8 cellular contexts compared by ENCODE assay signal in genomic region chr2:46915281-46915810, GRCh38. TPM values are rescaled to one million over a fixed set of nuclear protein-coding genes. Genes with fewer than 3 reads are reported as not detected.
DNase-seq lines count a peak whose midpoint lies in the region; ATAC-seq and TF ChIP-seq lines count a peak whose summit lies in the region.

MCFD2 (minus strand) TSS chr2:46915806; CDS start chr2:46909171, 6,635 bp downstream.

- no peaks in the 10 kb centered on the region for H3K27me3 Mint-ChIP-seq in CD4-positive, alpha-beta memory T cell

- peak within 1 kb of the TSS; percentile 82 for H3K27ac ChIP-seq in CD4-positive, alpha-beta memory T cell (ENCODE audit: low read depth, low read length)

- H3K27me3 ChIP-seq in CD4-positive, alpha-beta memory T cell (ENCODE audit: insufficient read depth, low read length): no peaks in the 10 kb centered on the region
- H3K27me3 ChIP-seq in kidney epithelial cell (ENCODE audit: control insufficient read depth, insufficient read depth, low read length): no peaks in the 10 kb centered on the region

- POLR2A ChIA-PET in CD4-positive, alpha-beta memory T cell (lab: Charles Lee; ENCODE audit: partially characterized antibody): interaction anchor here (0.6 kb wide), 1 partner anchor 307 kb away, joined by 3 read pairs; no protein-coding TSS in a partner anchor
- POLR2A ChIA-PET in HEK293T (lab: Yijun Ruan, JAX): interaction anchor here (1.0 to 1.7 kb wide), 5 partner anchors 8 to 28 kb away, joined by 3 to 7 read pairs (median 4); no protein-coding TSS in a partner anchor

- H3K9me3 Mint-ChIP-seq in CD4-positive, alpha-beta memory T cell: no peaks in the 10 kb centered on the region
- no peaks in the 10 kb centered on the region for H3K9me3 Mint-ChIP-seq in stimulated activated effector memory CD8-positive, alpha-beta T cell treated with anti-CD3 and anti-CD28 coated beads, Interleukin-12 subunit alpha, Interleukin-12 subunit beta, amount 100 ng/mL, for 72 hours

- peaks cover 35 to 56% (median 48%) of the 10 kb centered on the region in 4 donors for H3K4me1 Mint-ChIP-seq in CD4-positive, alpha-beta memory T cell
- H3K4me1 Mint-ChIP-seq in stimulated activated effector memory CD8-positive, alpha-beta T cell treated with anti-CD3 and anti-CD28 coated beads, Interleukin-12 subunit alpha, Interleukin-12 subunit beta, amount 100 ng/mL, for 72 hours: peaks cover 34% of the 10 kb centered on the region

- H3K36me3 ChIP-seq in CD4-positive, alpha-beta memory T cell (ENCODE audit: insufficient read depth, low read length): peaks cover 3% of the 10 kb centered on the region
- H3K36me3 ChIP-seq in kidney epithelial cell (ENCODE audit: control insufficient read depth, insufficient read depth, low read length): no peaks in the 10 kb centered on the region

- peaks cover 43% of the 10 kb centered on the region for H3K4me1 ChIP-seq in CD4-positive, alpha-beta memory T cell (ENCODE audit: insufficient read depth, low read length)

- CTCF ChIA-PET in CD4-positive, alpha-beta memory T cell (lab: Charles Lee; ENCODE audit: partially characterized antibody): no interaction called here
- CTCF ChIA-PET in HEK293T (lab: Yijun Ruan, JAX): interaction anchor here (0.6 kb wide), 1 partner anchor 16 kb away, joined by 4 read pairs; no protein-coding TSS in a partner anchor

- H3K36me3 Mint-ChIP-seq in CD4-positive, alpha-beta memory T cell: peaks cover 0 to 21% of the 10 kb centered on the region in 2 donors
- peaks cover 18% of the 10 kb centered on the region for H3K36me3 Mint-ChIP-seq in stimulated activated effector memory CD8-positive, alpha-beta T cell treated with anti-CD3 and anti-CD28 coated beads, Interleukin-12 subunit alpha, Interleukin-12 subunit beta, amount 100 ng/mL, for 72 hours

- peak within 1 kb of the TSS; percentile 93 to 99 (median 95) for H3K27ac Mint-ChIP-seq in CD4-positive, alpha-beta memory T cell
- peak within 1 kb of the TSS; percentile 89 for H3K27ac Mint-ChIP-seq in stimulated activated effector memory CD8-positive, alpha-beta T cell treated with anti-CD3 and anti-CD28 coated beads, Interleukin-12 subunit alpha, Interleukin-12 subunit beta, amount 100 ng/mL, for 72 hours

- intact Hi-C loops in CD4-positive, alpha-beta memory T cell (cut with micrococcal nuclease): loop anchor here (5.0 to 10.0 kb wide), 2 partner anchors 487 to 989 kb away; partner anchors contain the start of genes FBXO11 and MSH2

- ATAC-seq in GM21723 (IDR thresholded peaks at IDR 0.05; ENCODE audit: unreplicated experiment): peak; percentile 15
- ATAC-seq in stimulated activated effector memory CD8-positive, alpha-beta T cell treated with anti-CD3 and anti-CD28 coated beads, Interleukin-12 subunit alpha, Interleukin-12 subunit beta, amount 100 ng/mL, for 72 hours: peak; percentile 59

- TF ChIP-seq CTCF in cardiac fibroblast (IDR thresholded peaks at IDR 0.05; ENCODE audit: low read depth, low read length) (no peak), kidney epithelial cell (IDR thresholded peaks at IDR 0.05; ENCODE audit: insufficient read depth, low read length, poor library complexity, severe bottlenecking) (no peak)

- DNase-seq in CD4-positive, alpha-beta memory T cell: no peak
- peak; percentile 48 for DNase-seq in M059J (ENCODE audit: low read depth)
- DNase-seq in cardiac fibroblast (ENCODE audit: low read depth in 2 of 2): peak; percentile 46 to 52
- no peak for DNase-seq in kidney epithelial cell (ENCODE audit: low read depth)
- DNase-seq in stimulated activated effector memory CD8-positive, alpha-beta T cell treated with anti-CD3 and anti-CD28 coated beads, Interleukin-12 subunit alpha, Interleukin-12 subunit beta, amount 100 ng/mL, for 72 hours (ENCODE audit: low spot score in 2 of 2): peak in 1 of 2 donors; percentile 9
- DNase-seq in HEK293T (ENCODE audit: extremely low spot score): no peak
- DNase-seq in AML-193 (lab: John Stamatoyannopoulos, UW): no peak

- H3K9me3 ChIP-seq in CD4-positive, alpha-beta memory T cell (ENCODE audit: control insufficient read depth in 1 of 2, low read length in 2 of 2): no peaks in the 10 kb centered on the region

- peak within 1 kb of the TSS; percentile 70 to 87 for H3K4me3 ChIP-seq in CD4-positive, alpha-beta memory T cell (ENCODE audit: low read length in 2 of 2)
- H3K4me3 ChIP-seq in cardiac fibroblast (replicated peaks in 1 of 2; ENCODE audit: low read depth in 2 of 2, low read length in 2 of 2) (peak within 1 kb of the TSS; percentile 97 to 98), kidney epithelial cell (ENCODE audit: low read depth, low read length) (peak within 1 kb of the TSS; percentile 95)

- peak within 1 kb of the TSS; percentile 88 to 98 (median 92) for H3K4me3 Mint-ChIP-seq in CD4-positive, alpha-beta memory T cell
- H3K4me3 Mint-ChIP-seq in stimulated activated effector memory CD8-positive, alpha-beta T cell treated with anti-CD3 and anti-CD28 coated beads, Interleukin-12 subunit alpha, Interleukin-12 subunit beta, amount 100 ng/mL, for 72 hours: peak within 1 kb of the TSS; percentile 79

TF ChIP-seq in HEK293T, 16 proteins besides CTCF, POLR2A, EP300 and RAD21:
- TF ChIP-seq SUZ12 (IDR thresholded peaks at IDR 0.05) (no peak), ZNF384 (IDR thresholded peaks at IDR 0.05) (no peak), LEF1 (IDR thresholded peaks at IDR 0.05; ENCODE audit: borderline replicate concordance) (no peak), ELF4 (IDR thresholded peaks at IDR 0.05) (no peak), TARDBP (IDR thresholded peaks at IDR 0.05) (no peak), BHLHE40 (IDR thresholded peaks at IDR 0.05; ENCODE audit: borderline replicate concordance) (no peak), L3MBTL2 (conservative IDR thresholded peaks at IDR 0.05) (no peak), FOXM1 (IDR thresholded peaks at IDR 0.05; ENCODE audit: borderline replicate concordance) (no peak), PKNOX1 (IDR thresholded peaks at IDR 0.05) (no peak), CTBP1 (IDR thresholded peaks at IDR 0.05; ENCODE audit: borderline replicate concordance) (no peak), FOXA1 (IDR thresholded peaks at IDR 0.05) (no peak)

RNA-seq across cellular contexts. Expression of gene MCFD2, which starts in this region (rescaled TPM):
- total RNA-seq in CD4-positive, alpha-beta memory T cell: 10 to 100 TPM; 39.1 to 43.8 TPM
- polyA plus RNA-seq in CD4-positive, alpha-beta memory T cell: 10 to 100 TPM; 25.1 to 29.2 TPM
- total RNA-seq in M059J (2014; rRNA removed; shearing (Covaris generic)): 199 and 365 TPM in 2 replicates
- 109 and 175 TPM in 2 replicates for total RNA-seq in kidney epithelial cell

Comparison
In these comparisons a context has a peak if more than half of its experiments do, and no peak if none do; other contexts are left out.
1. DNase-seq: peak in M059J (single experiment) and cardiac fibroblast (2 of 2); none in CD4-positive, alpha-beta memory T cell (0 of 5), kidney epithelial cell (single experiment), HEK293T (single experiment) and AML-193 (0 of 2).
2. Peak in every context shown above with its lines, with median percentiles within 50 percentile points of each other: H3K4me3 ChIP-seq.